Comparison of ENCODE assay signal across 25 cellular contexts in the genomic region with DNA sequence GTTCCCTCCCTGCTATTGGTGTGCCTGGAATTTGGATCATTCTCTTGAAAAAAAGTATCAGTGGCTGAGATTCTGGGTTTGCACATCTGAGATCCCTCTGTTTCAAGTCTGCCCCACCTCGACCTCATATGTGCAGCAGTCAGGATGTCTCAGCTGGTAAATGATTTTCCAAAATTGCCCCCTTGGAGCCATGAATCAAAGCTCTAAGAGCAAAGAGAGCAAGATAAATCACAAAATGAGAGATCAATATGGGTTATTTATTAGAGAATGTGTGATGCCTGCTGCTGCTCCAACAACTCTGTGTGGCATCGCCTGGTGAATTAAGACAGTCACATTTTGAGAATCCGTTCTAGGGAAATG. TPM values are rescaled to one million over a fixed set of nuclear protein-coding genes. Genes with fewer than 3 reads are reported as not detected.
"Had no signal": no experiment of that assay in that cellular context is flagged by ENCODE, and none has a peak within 500 bp of the region (broad histone marks: within the 10 kb centered on the region; RNA-seq: fewer than 3 reads in every experiment).

No MANE protein-coding gene starts in this region.

- H3K4me3 ChIP-seq: SK-N-MC had no signal

- H3K27ac ChIP-seq: KMS-11, SK-N-MC had no signal

- H3K9ac ChIP-seq: KMS-11 had no signal

- DNase-seq: activated B cell treated with CpG ODN at 0.5 μM for 24 hours; activated CD4-positive, alpha-beta memory T cell treated with anti-CD3 and anti-CD28 coated beads for 36 hours; activated CD4-positive, alpha-beta T cell treated with anti-CD3 and anti-CD28 coated beads for 1 hour; activated CD4-positive, alpha-beta T cell treated with anti-CD3 and anti-CD28 coated beads, Interleukin-2, amount 10 ng/mL, durations not matched to agents 24 days and 14 days; activated CD8-positive, alpha-beta memory T cell treated with anti-CD3 and anti-CD28 coated beads for 24 hours; activated gamma-delta T cell; activated naive CD4-positive, alpha-beta T cell treated with anti-CD3 and anti-CD28 coated beads for 36 hours; activated T-cell treated with anti-CD3 and anti-CD28 coated beads for 4 hours; activated T-cell treated with anti-CD3 and anti-CD28 coated beads, Interleukin-2, amount 50 U/mL, for 48 hours; NCI-H1105; NCI-H1436; NCI-H1694 treated with DMSO at 0.1 percent for 48 hours; NCI-H2081; NCI-H510A treated with DMSO at 0.1 percent for 48 hours; NK-92 treated with Interleukin-12 subunit alpha and Interleukin-12 subunit beta, amount 100 ng/mL, for 24 hours; OCI-M1; RPMI8226; T-cell; T-helper 2 cell; T1000 had no signal

- H3K4me2 ChIP-seq: KMS-11 had no signal

RNA-seq across cellular contexts. Expression of a gene that starts 8.5 kb away (rescaled TPM):
- total RNA-seq: activated B cell treated with CpG ODN at 0.5 μM for 24 hours; activated CD4-positive, alpha-beta memory T cell treated with anti-CD3 and anti-CD28 coated beads for 36 hours; activated CD4-positive, alpha-beta T cell treated with anti-CD3 and anti-CD28 coated beads, Interleukin-2, amount 10 ng/mL, durations not matched to agents 24 days and 14 days; activated naive CD4-positive, alpha-beta T cell treated with anti-CD3 and anti-CD28 coated beads for 36 hours; activated T-helper 17 cell treated with anti-CD3 and anti-CD28 coated beads, Interleukin-2, amount 50 U/mL, for 72 hours; astrocyte; Right ventricle myocardium inferior had no signal
